ENCODE assay signal across 8 cellular contexts in genomic region chr7:128477336-128477690, GRCh38. TPM values are rescaled to one million over a fixed set of nuclear protein-coding genes. Genes with fewer than 3 reads are reported as not detected.
DNase-seq lines count a peak whose midpoint lies in the region; ATAC-seq and TF ChIP-seq lines count a peak whose summit lies in the region.
"Not testable (repeated sequence)": the region's sequence is repeated elsewhere in the genome, so short reads cannot be mapped to it uniquely, and the experiment has no call there.

No MANE protein-coding gene starts in this region.

- not testable (repeated sequence) for H3K36me3 ChIP-seq in BE2C; HCT116 (ENCODE audit: control insufficient read depth in 1 of 2, insufficient read depth in 2 of 2, low read length in 2 of 2)
- H3K36me3 ChIP-seq in spleen = peaks cover 0 to 37% (median 16%) of the 10 kb centered on the region in 6 donors

- peak overlapping the region; percentile 96 for H3K4me3 Mint-ChIP-seq in activated T-helper 1 cell treated with anti-CD3 and anti-CD28 coated beads, Interleukin-12 subunit alpha, Interleukin-12 subunit beta, Interleukin-2, Interleukin-4 antibody, amounts not matched to agents 30 ng/mL and 10 ng/mL and 1 ng/mL, durations not matched to agents 14 hours and 24 hours and 36 hours
- peak overlapping the region; percentile 94 to 100 (median 98) for H3K4me3 Mint-ChIP-seq in naive B cell

- H3K27ac ChIP-seq in HCT116 (ENCODE audit: low read depth, low read length) = peak overlapping the region; percentile 88
- H3K27ac ChIP-seq in dorsolateral prefrontal cortex = peak overlapping the region in 37 of 59 donors; percentile 7 to 93 (median 74)
- not testable (repeated sequence) for H3K27ac ChIP-seq in right cardiac atrium (ENCODE audit: low read length)
- H3K27ac ChIP-seq in spleen = peak overlapping the region; percentile 55 to 88 (median 85)

- peak overlapping the region; percentile 98 for H3K27ac Mint-ChIP-seq in activated T-helper 1 cell treated with anti-CD3 and anti-CD28 coated beads, Interleukin-12 subunit alpha, Interleukin-12 subunit beta, Interleukin-2, Interleukin-4 antibody, amounts not matched to agents 30 ng/mL and 10 ng/mL and 1 ng/mL, durations not matched to agents 14 hours and 24 hours and 36 hours
- H3K27ac Mint-ChIP-seq in naive B cell = peak overlapping the region in 4 of 6 donors; percentile 89 to 98 (median 94)

- not testable (repeated sequence) for H4K20me1 ChIP-seq in HCT116 (ENCODE audit: insufficient read depth)

- H3K4me1 Mint-ChIP-seq in activated T-helper 1 cell treated with anti-CD3 and anti-CD28 coated beads, Interleukin-12 subunit alpha, Interleukin-12 subunit beta, Interleukin-2, Interleukin-4 antibody, amounts not matched to agents 30 ng/mL and 10 ng/mL and 1 ng/mL, durations not matched to agents 14 hours and 24 hours and 36 hours (ENCODE audit: low read depth) = peaks cover 22% of the 10 kb centered on the region
- peaks cover 14 to 28% (median 17%) of the 10 kb centered on the region in 3 donors for H3K4me1 Mint-ChIP-seq in naive B cell

- CTCF ChIA-PET in HCT116 (lab: Charles Lee) = not testable (repeated sequence)

- ATAC-seq in HCT116; right cardiac atrium; naive B cell (ENCODE audit: low read depth in 2 of 2): not testable (repeated sequence)

- peaks cover 18% of the 10 kb centered on the region for H3K36me3 Mint-ChIP-seq in activated T-helper 1 cell treated with anti-CD3 and anti-CD28 coated beads, Interleukin-12 subunit alpha, Interleukin-12 subunit beta, Interleukin-2, Interleukin-4 antibody, amounts not matched to agents 30 ng/mL and 10 ng/mL and 1 ng/mL, durations not matched to agents 14 hours and 24 hours and 36 hours (ENCODE audit: low read depth)
- not testable (repeated sequence) for H3K36me3 Mint-ChIP-seq in naive B cell

- H3K9me3 Mint-ChIP-seq in activated T-helper 1 cell treated with anti-CD3 and anti-CD28 coated beads, Interleukin-12 subunit alpha, Interleukin-12 subunit beta, Interleukin-2, Interleukin-4 antibody, amounts not matched to agents 30 ng/mL and 10 ng/mL and 1 ng/mL, durations not matched to agents 14 hours and 24 hours and 36 hours; naive B cell: not testable (repeated sequence)

- H3K27me3 Mint-ChIP-seq in activated T-helper 1 cell treated with anti-CD3 and anti-CD28 coated beads, Interleukin-12 subunit alpha, Interleukin-12 subunit beta, Interleukin-2, Interleukin-4 antibody, amounts not matched to agents 30 ng/mL and 10 ng/mL and 1 ng/mL, durations not matched to agents 14 hours and 24 hours and 36 hours (ENCODE audit: insufficient read depth); naive B cell: not testable (repeated sequence)

- not testable (repeated sequence) for H3K9me2 ChIP-seq in HCT116 (ENCODE audit: insufficient read depth)

- POLR2A ChIA-PET in HCT116 (lab: Charles Lee) = not testable (repeated sequence)

- TF ChIP-seq POLR2A in HCT116 (IDR thresholded peaks at IDR 0.05; ENCODE audit: borderline replicate concordance, extremely low read depth, insufficient read depth, insufficient read length); spleen (IDR thresholded peaks at IDR 0.05): not testable (repeated sequence)

- 10% methylated on average over 4 of the region's 4 CpGs for WGBS in right cardiac atrium
- 3 to 5% (median 4%) methylated on average over 4 of the region's 4 CpGs for WGBS in spleen, 5 donors

- DNase-seq in BE2C; HCT116 (ENCODE audit: low read depth, low spot score); activated T-helper 1 cell treated with anti-CD3 and anti-CD28 coated beads, Interleukin-12 subunit alpha, Interleukin-12 subunit beta, Interleukin-2, Interleukin-4 antibody, amounts not matched to agents 30 ng/mL and 10 ng/mL and 1 ng/mL, durations not matched to agents 14 hours and 24 hours and 36 hours (ENCODE audit: low spot score); dorsolateral prefrontal cortex; right cardiac atrium; naive B cell; spleen: not testable (repeated sequence)
- peak; percentile 7 for DNase-seq in OCI-M1 (lab: John Stamatoyannopoulos, UW)

- H3K4me1 ChIP-seq in BE2C; right cardiac atrium (ENCODE audit: control insufficient read depth, insufficient read depth, low read length): not testable (repeated sequence)
- peaks cover 10 to 17% of the 10 kb centered on the region in 2 experiments for H3K4me1 ChIP-seq in HCT116 (ENCODE audit: control insufficient read depth in 1 of 2, insufficient read depth in 2 of 2, low read length in 2 of 2)
- peaks cover 6 to 39% (median 20%) of the 10 kb centered on the region in 6 donors for H3K4me1 ChIP-seq in spleen

- H3K27me3 ChIP-seq in BE2C; HCT116 (ENCODE audit: insufficient read depth, low read length); dorsolateral prefrontal cortex; right cardiac atrium (ENCODE audit: control insufficient read depth, insufficient read depth); spleen (replicated peaks in 1 of 7): not testable (repeated sequence)

- intact Hi-C loops in HCT116 (cut with micrococcal nuclease) (loop anchor here (10.0 kb wide), 1 partner anchor 187 kb away; no protein-coding TSS in a partner anchor), dorsolateral prefrontal cortex (cut with DNase I) (loop anchor here in 1 of 2 donors (10.0 kb wide), 2 partner anchors 57 to 187 kb away; no protein-coding TSS in a partner anchor), spleen (cut with DNase I; ENCODE audit: low total_unique reads) (loop anchor here (5.0 kb wide), 1 partner anchor 405 kb away; no protein-coding TSS in a partner anchor)
- intact Hi-C loops in activated T-helper 1 cell treated with anti-CD3 and anti-CD28 coated beads, Interleukin-12 subunit alpha, Interleukin-12 subunit beta, Interleukin-2, Interleukin-4 antibody, amounts not matched to agents 30 ng/mL and 10 ng/mL and 1 ng/mL, durations not matched to agents 14 hours and 24 hours and 36 hours (cut with micrococcal nuclease) = loop anchor here (2.0 to 5.0 kb wide), 3 partner anchors 50 to 70 kb away; partner anchors contain the start of gene IMPDH1
- intact Hi-C loops in right cardiac atrium (cut with DNase I) = not testable (repeated sequence)

- TF ChIP-seq CTCF in BE2C (IDR thresholded peaks at IDR 0.05; ENCODE audit: low read depth, low read length); HCT116 (IDR thresholded peaks at IDR 0.05 in 2 of 3, conservative IDR thresholded peaks at IDR 0.05 in 1 of 3; ENCODE audit: borderline replicate concordance in 1 of 3, insufficient read depth in 1 of 3, low read depth in 2 of 3, low read length in 2 of 3); dorsolateral prefrontal cortex (IDR thresholded peaks at IDR 0.05 in 54 of 56, conservative IDR thresholded peaks at IDR 0.05 in 2 of 56; ENCODE audit: low read depth in 1 of 56, partially characterized antibody in 56 of 56); spleen (IDR thresholded peaks at IDR 0.05 in 8 of 11, conservative IDR thresholded peaks at IDR 0.05 in 3 of 11): not testable (repeated sequence)

- RAD21 ChIA-PET in HCT116 (lab: Charles Lee; ENCODE audit: low non-redundant PET in 1 of 2, low total read pairs in 2 of 2, uncharacterized antibody in 2 of 2, unreplicated experiment in 2 of 2) = not testable (repeated sequence)

- not testable (repeated sequence) for H3K9me3 ChIP-seq in BE2C; HCT116 (ENCODE audit: control insufficient read depth in 1 of 2, insufficient read depth in 1 of 2, low read depth in 1 of 2, low read length in 2 of 2); right cardiac atrium (ENCODE audit: control insufficient read depth, low read length); spleen

- H3K4me2 ChIP-seq in HCT116 (ENCODE audit: low read length) = peak overlapping the region; percentile 90

- peaks cover 37% of the 10 kb centered on the region for H3K79me2 ChIP-seq in HCT116 (ENCODE audit: insufficient read depth, low read length)

- TF ChIP-seq RAD21 in HCT116 (IDR thresholded peaks at IDR 0.05; ENCODE audit: low read depth) = not testable (repeated sequence)

- H2AFZ ChIP-seq in HCT116 (ENCODE audit: low read depth, low read length, poor library complexity, severe bottlenecking) = not testable (repeated sequence)

- BruUV-seq in HCT116 (replicated peaks; lab: Mats Ljungman, UMichigan) = not testable (repeated sequence)

- peak overlapping the region; percentile 88 for H3K9ac ChIP-seq in HCT116 (ENCODE audit: low read length)

- peak overlapping the region; percentile 90 for H3K4me3 ChIP-seq in BE2C (ENCODE audit: low read depth, low read length)
- H3K4me3 ChIP-seq in HCT116 (replicated peaks in 1 of 2; ENCODE audit: low read depth in 1 of 2, low read length in 2 of 2) = peak overlapping the region; percentile 81 to 83
- H3K4me3 ChIP-seq in dorsolateral prefrontal cortex = peak overlapping the region; percentile 59 to 95 (median 84)
- peak overlapping the region; percentile 69 for H3K4me3 ChIP-seq in right cardiac atrium (ENCODE audit: low read length)
- peak overlapping the region; percentile 50 to 78 (median 74) for H3K4me3 ChIP-seq in spleen

RNA-seq across cellular contexts. Expression of gene METTL2B, which starts 0.8 kb away (rescaled TPM):
- 25.2 TPM for polyA plus RNA-seq in BE2C (2012; ENCODE audit: insufficient read depth, insufficient read length, low read depth)
- 45.7 TPM for total RNA-seq in HCT116 (2021; ENCODE audit: unreplicated experiment)
- polyA plus RNA-seq in HCT116 (2012) = 13.8 and 20.4 TPM in 2 replicates
- total RNA-seq in activated T-helper 1 cell treated with anti-CD3 and anti-CD28 coated beads, Interleukin-12 subunit alpha, Interleukin-12 subunit beta, Interleukin-2, Interleukin-4 antibody, amounts not matched to agents 30 ng/mL and 10 ng/mL and 1 ng/mL, durations not matched to agents 14 hours and 24 hours and 36 hours = 63.0 and 64.9 TPM in 2 replicates
- 10 to 100 TPM; 19.8 to 45.2 (median 29.5) TPM for total RNA-seq in dorsolateral prefrontal cortex
- total RNA-seq in right cardiac atrium = 10 to 100 TPM; 17.6 to 23.1 (median 20.5) TPM
- 11.7 TPM for polyA plus RNA-seq in right cardiac atrium
- polyA plus RNA-seq in naive B cell (ENCODE audit: low read depth in 6 of 6) = 10 to 100 TPM in 5 of 6 donors, 1 to 10 TPM in 1; 7.8 to 25.4 (median 13.2) TPM
- 10 to 100 TPM; 17.7 to 32.8 (median 22.4) TPM for total RNA-seq in spleen
- 10 to 100 TPM in 1 of 3 donors, 1 to 10 TPM in 2; 6.7 to 12.3 (median 7.2) TPM for polyA plus RNA-seq in spleen

RNA-seq across cellular contexts. Expression of gene HILPDA, which starts 21.6 kb away (rescaled TPM):
- 13.2 TPM for polyA plus RNA-seq in BE2C (2012; ENCODE audit: insufficient read depth, insufficient read length, low read depth)
- total RNA-seq in HCT116 (2021; ENCODE audit: unreplicated experiment) (32.8 TPM), dorsolateral prefrontal cortex (100 to 1,000 TPM in 10 of 120 experiments, 10 to 100 TPM in 108, 1 to 10 TPM in 2; 8.6 to 287 (median 24.8) TPM), right cardiac atrium (10 to 100 TPM in 1 of 4 donors, 1 to 10 TPM in 3; 6.2 to 10.6 (median 6.6) TPM), spleen (10 to 100 TPM in 2 of 7 donors, 1 to 10 TPM in 5; 4.2 to 16.7 (median 7.1) TPM)
- polyA plus RNA-seq in HCT116 (2012) = 42.3 and 45.2 TPM in 2 replicates
- total RNA-seq in activated T-helper 1 cell treated with anti-CD3 and anti-CD28 coated beads, Interleukin-12 subunit alpha, Interleukin-12 subunit beta, Interleukin-2, Interleukin-4 antibody, amounts not matched to agents 30 ng/mL and 10 ng/mL and 1 ng/mL, durations not matched to agents 14 hours and 24 hours and 36 hours = 53.7 and 56.9 TPM in 2 replicates
- polyA plus RNA-seq in right cardiac atrium (8.3 TPM), naive B cell (ENCODE audit: low read depth in 6 of 6) (10 to 100 TPM; 11.2 to 20.3 (median 13.1) TPM), spleen (1 to 10 TPM; 3.2 to 8.2 (median 7.2) TPM)
